ENCODE assay signal across 1 cellular context in genomic region chr7:102934670-102935069, GRCh38.
TF ChIP-seq lines count a peak whose summit lies in the region.

No MANE protein-coding gene starts in this region.

TF ChIP-seq in GM23338, 12 proteins besides CTCF, POLR2A, EP300 and RAD21 (continued from another document):
- no peak for TF ChIP-seq ZNF462 (CRISPR knock-in tag; IDR thresholded peaks at IDR 0.05)
- TF ChIP-seq NANOG (IDR thresholded peaks at IDR 0.05; ENCODE audit: borderline replicate concordance): peak; percentile 38; the same call in 1 of the 2 replicates
